19 cellular contexts compared by ENCODE assay signal in the genomic region with DNA sequence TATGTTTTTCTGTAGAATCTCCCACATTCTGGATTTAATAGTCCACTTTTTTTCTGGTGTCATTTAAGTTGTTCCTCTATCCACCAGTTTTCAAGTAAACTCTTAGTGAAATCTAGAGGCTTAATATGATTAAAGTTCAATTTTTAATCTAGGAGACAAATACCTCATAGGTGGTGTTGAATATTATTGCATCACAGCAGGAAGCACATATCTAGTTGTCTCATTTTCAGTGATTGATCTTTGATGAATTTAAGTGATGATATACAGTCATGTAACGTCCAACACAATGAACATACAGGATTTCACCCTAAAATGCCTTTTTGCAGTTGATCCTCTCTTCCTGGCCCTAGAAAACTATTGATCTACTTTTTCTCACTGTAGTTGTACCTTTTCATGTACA.
"Had no signal": no experiment of that assay in that cellular context is flagged by ENCODE, and none has a peak within 500 bp of the region (broad histone marks: within the 10 kb centered on the region; RNA-seq: fewer than 3 reads in every experiment).

No MANE protein-coding gene starts in this region.

- H3K27me3 Mint-ChIP-seq: dendritic cell treated with granulocyte-macrophage colony-stimulating factor and Interleukin-4, amounts not matched to agents 40 ng/mL and 50 ng/mL, for 4 days; memory B cell; stimulated activated naive B cell treated with anti-CD40 and anti-IgM and Interleukin-4, amounts not matched to agents 10 μg/mL and 1 μg/mL and 100 μg/mL, for 72 hours; stimulated activated naive CD8-positive, alpha-beta T cell treated with anti-CD3 and anti-CD28 coated beads, Interleukin-15, Interleukin-2, amounts not matched to agents 100 ng/mL and 50 ng/mL, for 24 hours had no signal

- ATAC-seq: esophagus mucosa; gastrocnemius medialis; left lobe of liver; natural killer cell; psoas muscle; right cardiac atrium; stimulated activated naive B cell treated with anti-CD40 and anti-IgM and Interleukin-4, amounts not matched to agents 10 μg/mL and 1 μg/mL and 100 μg/mL, for 72 hours had no signal

- H3K9me3 Mint-ChIP-seq: dendritic cell treated with granulocyte-macrophage colony-stimulating factor and Interleukin-4, amounts not matched to agents 40 ng/mL and 50 ng/mL, for 4 days; endodermal cell; memory B cell; natural killer cell; stimulated activated naive B cell treated with anti-CD40 and anti-IgM and Interleukin-4, amounts not matched to agents 10 μg/mL and 1 μg/mL and 100 μg/mL, for 72 hours; stimulated activated naive CD8-positive, alpha-beta T cell treated with anti-CD3 and anti-CD28 coated beads, Interleukin-15, Interleukin-2, amounts not matched to agents 100 ng/mL and 50 ng/mL, for 24 hours had no signal

- H3K27ac Mint-ChIP-seq: dendritic cell treated with granulocyte-macrophage colony-stimulating factor and Interleukin-4, amounts not matched to agents 40 ng/mL and 50 ng/mL, for 4 days; endodermal cell; memory B cell; stimulated activated naive B cell treated with anti-CD40 and anti-IgM and Interleukin-4, amounts not matched to agents 10 μg/mL and 1 μg/mL and 100 μg/mL, for 72 hours; stimulated activated naive CD8-positive, alpha-beta T cell treated with anti-CD3 and anti-CD28 coated beads, Interleukin-15, Interleukin-2, amounts not matched to agents 100 ng/mL and 50 ng/mL, for 24 hours had no signal

- H3K4me3 Mint-ChIP-seq: dendritic cell treated with granulocyte-macrophage colony-stimulating factor and Interleukin-4, amounts not matched to agents 40 ng/mL and 50 ng/mL, for 4 days; endodermal cell; memory B cell; natural killer cell; stimulated activated naive B cell treated with anti-CD40 and anti-IgM and Interleukin-4, amounts not matched to agents 10 μg/mL and 1 μg/mL and 100 μg/mL, for 72 hours; stimulated activated naive CD8-positive, alpha-beta T cell treated with anti-CD3 and anti-CD28 coated beads, Interleukin-15, Interleukin-2, amounts not matched to agents 100 ng/mL and 50 ng/mL, for 24 hours had no signal

- DNase-seq: effector CD8-positive, alpha-beta T cell; endodermal cell; gastrocnemius medialis; head of caudate nucleus; natural killer cell; occipital lobe; ovary; posterior cingulate gyrus; psoas muscle; spleen; stimulated activated CD4-positive, alpha-beta T cell treated with anti-CD3 and anti-CD28 coated beads, Interleukin-2, amount 100 ng/mL, for 48 hours; stimulated activated naive B cell treated with anti-CD40 and anti-IgM and Interleukin-4, amounts not matched to agents 10 μg/mL and 1 μg/mL and 100 μg/mL, for 72 hours; upper lobe of left lung had no signal

- H3K4me1 Mint-ChIP-seq: endodermal cell; memory B cell; natural killer cell; stimulated activated naive B cell treated with anti-CD40 and anti-IgM and Interleukin-4, amounts not matched to agents 10 μg/mL and 1 μg/mL and 100 μg/mL, for 72 hours had no signal
